Comparison of ENCODE assay signal across 20 cellular contexts in genomic region chr4:185709802-185710486, GRCh38.
DNase-seq lines count a peak whose midpoint lies in the region; ATAC-seq and TF ChIP-seq lines count a peak whose summit lies in the region.
"Had no signal": no experiment of that assay in that cellular context is flagged by ENCODE, and none has a peak within 500 bp of the region (broad histone marks: within the 10 kb centered on the region; RNA-seq: fewer than 3 reads in every experiment).

No MANE protein-coding gene starts in this region.

- peaks cover 5% of the 10 kb centered on the region for H3K4me1 ChIP-seq in right cardiac atrium (ENCODE audit: control insufficient read depth, insufficient read depth, low read length)
- H3K4me1 ChIP-seq in stomach, result peaks cover 25 to 55% (median 41%) of the 10 kb centered on the region in 4 donors
- H3K4me1 ChIP-seq: testis had no signal

- TF ChIP-seq POLR2A in stomach (IDR thresholded peaks at IDR 0.05), result no peak

- H3K27me3 Mint-ChIP-seq in HFFc6 (ENCODE audit: insufficient read depth), result peaks cover 2% of the 10 kb centered on the region

- no peak overlapping the region for H3K4me3 Mint-ChIP-seq in HFFc6
- H3K4me3 Mint-ChIP-seq: CD14-positive monocyte, immature natural killer cell, mesothelial cell of epicardium had no signal

- no peak overlapping the region for H3K27ac Mint-ChIP-seq in HFFc6
- H3K27ac Mint-ChIP-seq: immature natural killer cell, mesothelial cell of epicardium had no signal

- H3K27me3 ChIP-seq in right cardiac atrium (ENCODE audit: control insufficient read depth, insufficient read depth) (no peaks in the 10 kb centered on the region), stomach (no peaks in the 10 kb centered on the region)
- H3K27me3 ChIP-seq: foreskin keratinocyte, testis had no signal

- WGBS in right cardiac atrium, result 82% methylated on average over 7 of the region's 8 CpGs
- 72 to 92% (median 82%) methylated on average over 7 to 8 of the region's 8 CpGs for WGBS in stomach, 5 donors

- no peak for TF ChIP-seq EP300 in stomach (IDR thresholded peaks at IDR 0.05)

- TF ChIP-seq CTCF in HFFc6 (IDR thresholded peaks at IDR 0.05) (no peak), astrocyte of the spinal cord (IDR thresholded peaks at IDR 0.05; ENCODE audit: low read depth, low read length) (no peak), stomach (IDR thresholded peaks at IDR 0.05) (no peak)

- no peaks in the 10 kb centered on the region for H3K9me3 ChIP-seq in right cardiac atrium (ENCODE audit: control insufficient read depth, low read length)
- peaks cover 0 to 5% (median 0%) of the 10 kb centered on the region in 4 donors for H3K9me3 ChIP-seq in stomach
- H3K9me3 ChIP-seq: testis had no signal

- H3K36me3 ChIP-seq in stomach, result no peaks in the 10 kb centered on the region

- H3K4me3 ChIP-seq in astrocyte of the spinal cord (ENCODE audit: low read depth, low read length), result no peak overlapping the region
- H3K4me3 ChIP-seq in right cardiac atrium (ENCODE audit: low read length), result no peak overlapping the region
- H3K4me3 ChIP-seq in stomach, result no peak overlapping the region
- H3K4me3 ChIP-seq: dorsolateral prefrontal cortex, testis had no signal

- ATAC-seq in right cardiac atrium (peak in 1 of 2 donors; percentile 39), HG03342 (IDR thresholded peaks at IDR 0.05; ENCODE audit: unreplicated experiment) (no peak), HG03432 (IDR thresholded peaks at IDR 0.05; ENCODE audit: unreplicated experiment) (no peak), HG03469 (IDR thresholded peaks at IDR 0.05; ENCODE audit: unreplicated experiment) (no peak)
- ATAC-seq: foreskin keratinocyte had no signal

- H3K36me3 Mint-ChIP-seq in HFFc6 (ENCODE audit: low read depth), result no peaks in the 10 kb centered on the region
- H3K36me3 Mint-ChIP-seq: CD14-positive monocyte, mesothelial cell of epicardium had no signal

- H3K27ac ChIP-seq in right cardiac atrium (ENCODE audit: low read length), result peak overlapping the region; percentile 47
- H3K27ac ChIP-seq in stomach, result peak overlapping the region in 3 of 5 donors; percentile 20 to 84 (median 58)
- H3K27ac ChIP-seq in substantia nigra (ENCODE audit: low read depth, low read length, poor library complexity, severe bottlenecking), result no peak overlapping the region
- H3K27ac ChIP-seq: foreskin keratinocyte, testis had no signal

- in situ Hi-C loops in astrocyte of the spinal cord (cut with HindIII; ENCODE audit: low sequenced_read_pairs), result no loop called here

- DNase-seq in HFFc6, result peak; percentile 39
- peak; percentile 53 for DNase-seq in astrocyte of the spinal cord (ENCODE audit: low read depth, low spot score)
- no peak for DNase-seq in right cardiac atrium
- DNase-seq in stomach, result no peak
- DNase-seq in substantia nigra (lab: John Stamatoyannopoulos, UW), result no peak
- DNase-seq: activated CD4-positive, alpha-beta T cell treated with anti-CD3 and anti-CD28 coated beads, Interleukin-2, amount 50 U/mL, for 48 hours; activated T-cell treated with anti-CD3 and anti-CD28 coated beads, Interleukin-2, amount 50 U/mL, for 48 hours; immature natural killer cell; NCI-H2171; NK-92 treated with Interleukin-12 subunit alpha and Interleukin-12 subunit beta, amount 100 ng/mL, for 24 hours; SHP77 treated with DMSO at 0.1 percent for 48 hours; T1000; testis had no signal

- peaks cover 4% of the 10 kb centered on the region; the same call in 1 of the 2 replicates for H3K9me3 Mint-ChIP-seq in HFFc6

- H3K4me1 Mint-ChIP-seq in HFFc6 (ENCODE audit: low read depth), result peaks cover 47% of the 10 kb centered on the region
- H3K4me1 Mint-ChIP-seq: CD14-positive monocyte, immature natural killer cell, mesothelial cell of epicardium had no signal

- intact Hi-C loops in right cardiac atrium (cut with DNase I), result no loop called here
- intact Hi-C loops in stomach (cut with DNase I; ENCODE audit: low total_unique reads), result no loop called here

Comparison
In these comparisons a context has a peak if more than half of its experiments do, and no peak if none do; other contexts are left out.
1. DNase-seq: peak in HFFc6 (single experiment) and astrocyte of the spinal cord (single experiment); none in right cardiac atrium (0 of 3), stomach (single experiment) and substantia nigra (0 of 49).